Comparison of ENCODE assay signal across 1 cellular context in the genomic region with DNA sequence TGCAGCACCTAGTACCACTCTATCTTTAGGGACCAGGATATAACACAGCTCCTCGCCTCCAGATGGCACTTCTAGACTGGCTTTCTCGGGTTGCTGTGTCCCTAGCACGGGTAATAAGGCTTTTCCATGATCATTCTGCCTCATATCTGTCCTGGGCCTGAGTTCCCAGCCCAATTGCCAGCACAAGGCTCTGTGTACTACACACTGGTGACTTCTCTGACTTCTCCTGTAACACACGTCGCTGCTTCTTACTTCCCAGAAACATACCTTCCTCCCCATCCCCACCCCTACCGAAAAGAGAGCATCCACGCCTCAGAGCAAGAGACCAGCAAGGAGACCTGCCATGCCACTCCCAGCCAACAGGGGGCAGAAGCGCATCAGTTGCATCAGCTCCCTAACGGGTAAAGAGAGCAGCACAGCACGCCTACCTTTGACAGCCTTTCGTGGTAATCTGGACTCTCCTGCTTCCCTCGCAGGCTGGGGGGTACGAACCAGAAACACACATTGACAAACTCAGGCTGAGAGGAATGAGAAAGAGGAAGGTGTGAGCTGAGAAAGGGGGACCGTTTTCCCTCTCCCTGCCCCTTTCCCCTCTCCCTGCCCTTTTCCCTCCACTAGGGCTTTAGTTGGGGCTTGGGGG.
A peak's percentile ranks its signal among the peaks of the same experiment; 100 is the strongest.
TF ChIP-seq lines count a peak whose summit lies in the region.

No MANE protein-coding gene starts in this region.

TF ChIP-seq in HEK293, 187 proteins besides CTCF, POLR2A, EP300 and RAD21 (continued from another document):
- TF ChIP-seq TCF7L2 (IDR thresholded peaks at IDR 0.05; ENCODE audit: borderline replicate concordance, low read depth, low read length) (no peak), ZNF24 (tag by site-specific recombination; IDR thresholded peaks at IDR 0.05) (peak; percentile 62), RBAK (tag by site-specific recombination; IDR thresholded peaks at IDR 0.05) (no peak), ZNF843 (tag by site-specific recombination; IDR thresholded peaks at IDR 0.05) (peak; percentile 18; the same call in 1 of the 2 replicates), GLIS1 (tag by site-specific recombination; IDR thresholded peaks at IDR 0.05) (peak; percentile 73), ZXDB (tag by site-specific recombination; IDR thresholded peaks at IDR 0.05) (peak; percentile 47), ZNF768 (tag by site-specific recombination; IDR thresholded peaks at IDR 0.05) (peak; percentile 68; the same call in 1 of the 2 replicates), ZNF394 (tag by site-specific recombination; IDR thresholded peaks at IDR 0.05; ENCODE audit: borderline replicate concordance) (peak; percentile 76; the same call in 1 of the 2 replicates), GLI4 (tag by site-specific recombination; IDR thresholded peaks at IDR 0.05) (no peak), ZBTB7A (tag by site-specific recombination; IDR thresholded peaks at IDR 0.05; ENCODE audit: low read depth) (no peak), HOXC10 (CRISPR knock-in tag; IDR thresholded peaks at IDR 0.05) (no peak), PRDM1 (tag by site-specific recombination; IDR thresholded peaks at IDR 0.05) (peak; percentile 65; the same call in 1 of the 2 replicates), ZNF2 (tag by site-specific recombination; IDR thresholded peaks at IDR 0.05) (peak; percentile 100), ZNF501 (tag by site-specific recombination; IDR thresholded peaks at IDR 0.05) (peak; percentile 73; the same call in 1 of the 2 replicates), ZNF335 (tag by site-specific recombination; conservative IDR thresholded peaks at IDR 0.05) (peak; percentile 41; the same call in 1 of the 2 replicates), ZBTB48 (tag by site-specific recombination; IDR thresholded peaks at IDR 0.05) (peak; percentile 97), ZEB2 (tag by site-specific recombination; IDR thresholded peaks at IDR 0.05) (peak; percentile 76), YY2 (tag by site-specific recombination; IDR thresholded peaks at IDR 0.05) (no peak), ZBTB17 (tag by site-specific recombination; IDR thresholded peaks at IDR 0.05) (peak; percentile 98), HOXA7 (CRISPR knock-in tag; IDR thresholded peaks at IDR 0.05; ENCODE audit: borderline replicate concordance) (no peak)
- TF ChIP-seq, protein P1, sequence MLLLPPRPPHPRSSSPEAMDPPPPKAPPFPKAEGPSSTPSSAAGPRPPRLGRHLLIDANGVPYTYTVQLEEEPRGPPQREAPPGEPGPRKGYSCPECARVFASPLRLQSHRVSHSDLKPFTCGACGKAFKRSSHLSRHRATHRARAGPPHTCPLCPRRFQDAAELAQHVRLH (tag by site-specific recombination; IDR thresholded peaks at IDR 0.05), result peak; percentile 88
- TF ChIP-seq, protein P2, sequence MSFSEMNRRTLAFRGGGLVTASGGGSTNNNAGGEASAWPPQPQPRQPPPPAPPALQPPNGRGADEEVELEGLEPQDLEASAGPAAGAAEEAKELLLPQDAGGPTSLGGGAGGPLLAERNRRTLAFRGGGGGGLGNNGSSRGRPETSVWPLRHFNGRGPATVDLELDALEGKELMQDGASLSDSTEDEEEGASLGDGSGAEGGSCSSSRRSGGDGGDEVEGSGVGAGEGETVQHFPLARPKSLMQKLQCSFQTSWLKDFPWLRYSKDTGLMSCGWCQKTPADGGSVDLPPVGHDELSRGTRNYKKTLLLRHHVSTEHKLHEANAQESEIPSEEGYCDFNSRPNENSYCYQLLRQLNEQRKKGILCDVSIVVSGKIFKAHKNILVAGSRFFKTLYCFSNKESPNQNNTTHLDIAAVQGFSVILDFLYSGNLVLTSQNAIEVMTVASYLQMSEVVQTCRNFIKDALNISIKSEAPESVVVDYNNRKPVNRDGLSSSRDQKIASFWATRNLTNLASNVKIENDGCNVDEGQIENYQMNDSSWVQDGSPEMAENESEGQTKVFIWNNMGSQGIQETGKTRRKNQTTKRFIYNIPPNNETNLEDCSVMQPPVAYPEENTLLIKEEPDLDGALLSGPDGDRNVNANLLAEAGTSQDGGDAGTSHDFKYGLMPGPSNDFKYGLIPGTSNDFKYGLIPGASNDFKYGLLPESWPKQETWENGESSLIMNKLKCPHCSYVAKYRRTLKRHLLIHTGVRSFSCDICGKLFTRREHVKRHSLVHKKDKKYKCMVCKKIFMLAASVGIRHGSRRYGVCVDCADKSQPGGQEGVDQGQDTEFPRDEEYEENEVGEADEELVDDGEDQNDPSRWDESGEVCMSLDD (tag by site-specific recombination; IDR thresholded peaks at IDR 0.05), result peak; percentile 44; the same call in 1 of the 2 replicates
- TF ChIP-seq, protein P3, sequence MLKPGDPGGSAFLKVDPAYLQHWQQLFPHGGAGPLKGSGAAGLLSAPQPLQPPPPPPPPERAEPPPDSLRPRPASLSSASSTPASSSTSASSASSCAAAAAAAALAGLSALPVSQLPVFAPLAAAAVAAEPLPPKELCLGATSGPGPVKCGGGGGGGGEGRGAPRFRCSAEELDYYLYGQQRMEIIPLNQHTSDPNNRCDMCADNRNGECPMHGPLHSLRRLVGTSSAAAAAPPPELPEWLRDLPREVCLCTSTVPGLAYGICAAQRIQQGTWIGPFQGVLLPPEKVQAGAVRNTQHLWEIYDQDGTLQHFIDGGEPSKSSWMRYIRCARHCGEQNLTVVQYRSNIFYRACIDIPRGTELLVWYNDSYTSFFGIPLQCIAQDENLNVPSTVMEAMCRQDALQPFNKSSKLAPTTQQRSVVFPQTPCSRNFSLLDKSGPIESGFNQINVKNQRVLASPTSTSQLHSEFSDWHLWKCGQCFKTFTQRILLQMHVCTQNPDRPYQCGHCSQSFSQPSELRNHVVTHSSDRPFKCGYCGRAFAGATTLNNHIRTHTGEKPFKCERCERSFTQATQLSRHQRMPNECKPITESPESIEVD (tag by site-specific recombination; IDR thresholded peaks at IDR 0.05), result no peak
- TF ChIP-seq, protein P4, sequence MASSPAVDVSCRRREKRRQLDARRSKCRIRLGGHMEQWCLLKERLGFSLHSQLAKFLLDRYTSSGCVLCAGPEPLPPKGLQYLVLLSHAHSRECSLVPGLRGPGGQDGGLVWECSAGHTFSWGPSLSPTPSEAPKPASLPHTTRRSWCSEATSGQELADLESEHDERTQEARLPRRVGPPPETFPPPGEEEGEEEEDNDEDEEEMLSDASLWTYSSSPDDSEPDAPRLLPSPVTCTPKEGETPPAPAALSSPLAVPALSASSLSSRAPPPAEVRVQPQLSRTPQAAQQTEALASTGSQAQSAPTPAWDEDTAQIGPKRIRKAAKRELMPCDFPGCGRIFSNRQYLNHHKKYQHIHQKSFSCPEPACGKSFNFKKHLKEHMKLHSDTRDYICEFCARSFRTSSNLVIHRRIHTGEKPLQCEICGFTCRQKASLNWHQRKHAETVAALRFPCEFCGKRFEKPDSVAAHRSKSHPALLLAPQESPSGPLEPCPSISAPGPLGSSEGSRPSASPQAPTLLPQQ (tag by site-specific recombination; IDR thresholded peaks at IDR 0.05), result peak; percentile 77
- TF ChIP-seq, protein P5, sequence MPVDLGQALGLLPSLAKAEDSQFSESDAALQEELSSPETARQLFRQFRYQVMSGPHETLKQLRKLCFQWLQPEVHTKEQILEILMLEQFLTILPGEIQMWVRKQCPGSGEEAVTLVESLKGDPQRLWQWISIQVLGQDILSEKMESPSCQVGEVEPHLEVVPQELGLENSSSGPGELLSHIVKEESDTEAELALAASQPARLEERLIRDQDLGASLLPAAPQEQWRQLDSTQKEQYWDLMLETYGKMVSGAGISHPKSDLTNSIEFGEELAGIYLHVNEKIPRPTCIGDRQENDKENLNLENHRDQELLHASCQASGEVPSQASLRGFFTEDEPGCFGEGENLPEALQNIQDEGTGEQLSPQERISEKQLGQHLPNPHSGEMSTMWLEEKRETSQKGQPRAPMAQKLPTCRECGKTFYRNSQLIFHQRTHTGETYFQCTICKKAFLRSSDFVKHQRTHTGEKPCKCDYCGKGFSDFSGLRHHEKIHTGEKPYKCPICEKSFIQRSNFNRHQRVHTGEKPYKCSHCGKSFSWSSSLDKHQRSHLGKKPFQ (tag by site-specific recombination; IDR thresholded peaks at IDR 0.05), result no peak
- TF ChIP-seq, protein P6, sequence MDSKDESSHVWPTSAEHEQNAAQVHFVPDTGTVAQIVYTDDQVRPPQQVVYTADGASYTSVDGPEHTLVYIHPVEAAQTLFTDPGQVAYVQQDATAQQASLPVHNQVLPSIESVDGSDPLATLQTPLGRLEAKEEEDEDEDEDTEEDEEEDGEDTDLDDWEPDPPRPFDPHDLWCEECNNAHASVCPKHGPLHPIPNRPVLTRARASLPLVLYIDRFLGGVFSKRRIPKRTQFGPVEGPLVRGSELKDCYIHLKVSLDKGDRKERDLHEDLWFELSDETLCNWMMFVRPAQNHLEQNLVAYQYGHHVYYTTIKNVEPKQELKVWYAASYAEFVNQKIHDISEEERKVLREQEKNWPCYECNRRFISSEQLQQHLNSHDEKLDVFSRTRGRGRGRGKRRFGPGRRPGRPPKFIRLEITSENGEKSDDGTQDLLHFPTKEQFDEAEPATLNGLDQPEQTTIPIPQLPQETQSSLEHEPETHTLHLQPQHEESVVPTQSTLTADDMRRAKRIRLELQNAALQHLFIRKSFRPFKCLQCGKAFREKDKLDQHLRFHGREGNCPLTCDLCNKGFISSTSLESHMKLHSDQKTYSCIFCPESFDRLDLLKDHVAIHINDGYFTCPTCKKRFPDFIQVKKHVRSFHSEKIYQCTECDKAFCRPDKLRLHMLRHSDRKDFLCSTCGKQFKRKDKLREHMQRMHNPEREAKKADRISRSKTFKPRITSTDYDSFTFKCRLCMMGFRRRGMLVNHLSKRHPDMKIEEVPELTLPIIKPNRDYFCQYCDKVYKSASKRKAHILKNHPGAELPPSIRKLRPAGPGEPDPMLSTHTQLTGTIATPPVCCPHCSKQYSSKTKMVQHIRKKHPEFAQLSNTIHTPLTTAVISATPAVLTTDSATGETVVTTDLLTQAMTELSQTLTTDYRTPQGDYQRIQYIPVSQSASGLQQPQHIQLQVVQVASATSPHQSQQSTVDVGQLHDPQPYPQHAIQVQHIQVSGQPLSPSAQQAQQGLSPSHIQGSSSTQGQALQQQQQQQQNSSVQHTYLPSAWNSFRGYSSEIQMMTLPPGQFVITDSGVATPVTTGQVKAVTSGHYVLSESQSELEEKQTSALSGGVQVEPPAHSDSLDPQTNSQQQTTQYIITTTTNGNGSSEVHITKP (tag by site-specific recombination; IDR thresholded peaks at IDR 0.05), result peak; percentile 85
